ENCODE assay signal across 20 cellular contexts in genomic region chr10:85527610-85528317, GRCh38.
DNase-seq lines count a peak whose midpoint lies in the region; ATAC-seq, FAIRE-seq and TF ChIP-seq lines count a peak whose summit lies in the region.
"Had no signal": no experiment of that assay in that cellular context is flagged by ENCODE, and none has a peak within 500 bp of the region (broad histone marks: within the 10 kb centered on the region; RNA-seq: fewer than 3 reads in every experiment).

No MANE protein-coding gene starts in this region.

- H3K4me3 ChIP-seq in BLaER1 (no peak overlapping the region), mammary epithelial cell (replicated peaks in 1 of 3; ENCODE audit: insufficient read depth in 1 of 3, low read depth in 2 of 3, low read length in 3 of 3) (peak overlapping the region in 1 of 3 experiments; percentile 10), keratinocyte (ENCODE audit: control insufficient read depth in 2 of 3, extremely low read depth in 1 of 3, insufficient read depth in 2 of 3, low read depth in 1 of 3, low read length in 3 of 3) (peak overlapping the region in 2 of 3 experiments; percentile 18 to 35)
- H3K4me3 ChIP-seq: left ventricle myocardium inferior, SJCRH30, thoracic aorta had no signal

- H3K9me3 ChIP-seq in BLaER1 (peaks cover 7% of the 10 kb centered on the region; the same call in 1 of the 2 replicates), mammary epithelial cell (replicated peaks; ENCODE audit: insufficient read depth, low read length) (peaks cover 19% of the 10 kb centered on the region), keratinocyte (ENCODE audit: control insufficient read depth, low read depth, low read length) (peaks cover 7% of the 10 kb centered on the region)
- H3K9me3 ChIP-seq: neutrophil, SJCRH30, thoracic aorta had no signal

- H3K4me2 ChIP-seq in BLaER1 (peak overlapping the region; percentile 29), mammary epithelial cell (ENCODE audit: insufficient read depth, low read depth, low read length) (peak overlapping the region; percentile 47), keratinocyte (ENCODE audit: control insufficient read depth, extremely low read depth, insufficient read depth, low read depth, low read length) (peak overlapping the region; percentile 77)
- H3K4me2 ChIP-seq: KMS-11 had no signal

- in situ Hi-C loops in mammary epithelial cell (cut with MboI; ENCODE audit: low sequenced_read_pairs in 2 of 2), result loop anchor here in 1 of 2 donors (25.0 kb wide), 1 partner anchor 835 kb away; the partner anchor contains the start of gene GRID1

- no peak for ATAC-seq in HG03432 (IDR thresholded peaks at IDR 0.05; ENCODE audit: unreplicated experiment)
- ATAC-seq: activated CD8-positive, alpha-beta T cell treated with anti-CD3 and anti-CD28 coated beads for 36 hours; PC-3; stimulated activated memory B cell treated with anti-CD40 and anti-IgM and Interleukin-4, amounts not matched to agents 10 μg/mL and 1 μg/mL and 100 μg/mL, for 72 hours had no signal

- TF ChIP-seq CTCF in mammary epithelial cell (conservative IDR thresholded peaks at IDR 0.05 in 1 of 2, IDR thresholded peaks at IDR 0.05 in 1 of 2; ENCODE audit: extremely low read depth in 1 of 2, insufficient read depth in 1 of 2, low read depth in 1 of 2, low read length in 2 of 2), result no peak
- TF ChIP-seq CTCF in keratinocyte (optimal IDR thresholded peaks at IDR 0.05 in 1 of 3, IDR thresholded peaks at IDR 0.05 in 1 of 3, conservative IDR thresholded peaks at IDR 0.05 in 1 of 3; ENCODE audit: extremely low read depth in 1 of 3, insufficient read depth in 2 of 3, low read length in 3 of 3), result peak in 1 of 3 experiments; percentile 8

- H3K27me3 ChIP-seq in BLaER1, result no peaks in the 10 kb centered on the region
- H3K27me3 ChIP-seq in mammary epithelial cell (ENCODE audit: insufficient read depth, low read length), result no peaks in the 10 kb centered on the region
- no peaks in the 10 kb centered on the region for H3K27me3 ChIP-seq in keratinocyte (ENCODE audit: control insufficient read depth, extremely low read depth, insufficient read depth, low read length)
- H3K27me3 ChIP-seq: neutrophil, SJCRH30 had no signal

- H3K4me1 ChIP-seq in BLaER1 (peaks cover 9% of the 10 kb centered on the region), mammary epithelial cell (ENCODE audit: insufficient read depth, low read length) (peaks cover 31% of the 10 kb centered on the region), keratinocyte (ENCODE audit: control insufficient read depth, extremely low read depth, insufficient read depth, low read length) (peaks cover 24% of the 10 kb centered on the region)
- H3K4me1 ChIP-seq: left ventricle myocardium inferior, SJCRH30 had no signal

- no TSS peak for BruUV-seq in mammary epithelial cell (replicated peaks; lab: Mats Ljungman, UMichigan)

- no peaks in the 10 kb centered on the region for H3K79me2 ChIP-seq in mammary epithelial cell (ENCODE audit: insufficient read depth, low read length)
- H3K79me2 ChIP-seq in keratinocyte (ENCODE audit: control insufficient read depth, insufficient read depth, low read length), result no peaks in the 10 kb centered on the region

- no peaks in the 10 kb centered on the region for H3K9me1 ChIP-seq in keratinocyte (ENCODE audit: control insufficient read depth, extremely low read depth, insufficient read depth, low read length)

- WGBS in mammary epithelial cell (ENCODE audit: low coverage, missing lambda C conversion rate), result 37% methylated on average over 3 of the region's 3 CpGs

- intact Hi-C loops in mammary epithelial cell (cut with micrococcal nuclease), result no loop called here
- intact Hi-C loops in posterior cingulate gyrus (cut with DNase I), result no loop called here

- no peaks in the 10 kb centered on the region for H3K36me3 ChIP-seq in BLaER1
- no peaks in the 10 kb centered on the region for H3K36me3 ChIP-seq in mammary epithelial cell (ENCODE audit: insufficient read depth, low read length)
- no peaks in the 10 kb centered on the region for H3K36me3 ChIP-seq in keratinocyte (ENCODE audit: control insufficient read depth in 2 of 2, extremely low read depth in 1 of 2, insufficient read depth in 2 of 2, low read length in 2 of 2)
- H3K36me3 ChIP-seq: left ventricle myocardium inferior, neutrophil, SJCRH30, thoracic aorta, WERI-Rb-1 had no signal

- FAIRE-seq in keratinocyte (lab: Jason Lieb, UNC), result peak; percentile 92

- CTCF ChIA-PET in mammary epithelial cell (lab: Charles Lee; ENCODE audit: low non-redundant PET), result no interaction called here

- H4K20me1 ChIP-seq in BLaER1 (no peaks in the 10 kb centered on the region), mammary epithelial cell (ENCODE audit: insufficient read depth, low read length) (no peaks in the 10 kb centered on the region), keratinocyte (ENCODE audit: control insufficient read depth, extremely low read depth, insufficient read depth, low read length) (no peaks in the 10 kb centered on the region)

- no peak overlapping the region for H3K27ac ChIP-seq in BLaER1
- peak overlapping the region; percentile 86 for H3K27ac ChIP-seq in mammary epithelial cell (ENCODE audit: insufficient read depth, low read depth, low read length)
- peak overlapping the region; percentile 80 for H3K27ac ChIP-seq in keratinocyte (ENCODE audit: control insufficient read depth, insufficient read depth, low read length)
- H3K27ac ChIP-seq: KMS-11, left ventricle myocardium inferior, neutrophil, SJCRH30, thoracic aorta, WERI-Rb-1 had no signal

- DNase-seq in HPDE6-E6E7 (ENCODE audit: extremely low spot score) (peak; percentile 86), mammary epithelial cell (peak; percentile 80), keratinocyte (ENCODE audit: low read depth, low spot score) (peak; percentile 56), NCI-H187 (lab: John Stamatoyannopoulos, UW) (no peak), posterior cingulate gyrus (no peak)
- DNase-seq: activated CD8-positive, alpha-beta T cell treated with anti-CD3 and anti-CD28 coated beads for 36 hours; activated T-cell treated with anti-CD3 and anti-CD28 coated beads, Interleukin-2, amount 50 U/mL, for 24 hours; cortex of kidney; left ventricle myocardium inferior; NCI-H1105 treated with DMSO at 0.1 percent for 48 hours; NCI-H526; PC-3; SJCRH30; WERI-Rb-1 had no signal

- H2AFZ ChIP-seq in mammary epithelial cell (ENCODE audit: low read depth, low read length), result peak overlapping the region; percentile 90
- H2AFZ ChIP-seq in keratinocyte (ENCODE audit: control insufficient read depth, low read length), result peak overlapping the region; percentile 86

- dilution Hi-C loops in mammary epithelial cell (cut with HindIII; ENCODE audit: low sequenced_read_pairs) (no loop called here), keratinocyte (cut with MboI; ENCODE audit: extremely low pct_ligation_motif_present, low sequenced_read_pairs) (no loop called here)

- H3K9ac ChIP-seq in BLaER1, result no peak overlapping the region
- H3K9ac ChIP-seq in mammary epithelial cell (ENCODE audit: insufficient read depth, low read length), result no peak overlapping the region
- H3K9ac ChIP-seq in keratinocyte (ENCODE audit: control insufficient read depth, extremely low read depth, insufficient read depth, low read length), result peak overlapping the region; percentile 19
- H3K9ac ChIP-seq: KMS-11 had no signal

Comparison
In these comparisons a context has a peak if more than half of its experiments do, and no peak if none do; other contexts are left out.
1. DNase-seq: peak in HPDE6-E6E7 (single experiment), mammary epithelial cell (single experiment) and keratinocyte (single experiment); none in NCI-H187 (0 of 2) and posterior cingulate gyrus (0 of 10).
2. Peak in every context shown above with its lines, with median percentiles within 50 percentile points of each other: H3K4me2 ChIP-seq.